ENCODE assay signal across 1 cellular context in the genomic region with DNA sequence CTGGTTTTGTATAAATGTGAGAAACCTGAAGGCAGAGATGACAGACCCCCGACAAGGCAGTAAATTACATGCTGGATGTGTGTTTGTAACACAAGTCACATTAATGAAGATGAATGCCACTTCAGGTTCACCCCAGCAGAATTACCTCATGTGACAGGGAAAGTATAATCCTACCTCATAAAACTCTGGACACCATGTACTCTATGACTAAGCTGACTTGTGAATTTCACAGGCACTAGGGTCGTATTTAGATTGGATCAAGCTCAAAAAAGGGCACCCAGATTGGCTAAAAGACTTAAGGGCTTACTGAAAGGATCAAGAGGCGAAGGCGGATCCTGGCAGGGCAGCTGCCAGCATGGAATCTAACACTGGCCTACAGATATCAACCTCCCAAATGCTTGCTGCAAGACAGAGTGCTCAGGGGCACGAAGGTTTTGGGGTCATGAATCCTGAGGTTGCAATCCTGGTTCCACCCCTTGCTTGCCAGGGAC.
TF ChIP-seq lines count a peak whose summit lies in the region.

No MANE protein-coding gene starts in this region.

TF ChIP-seq in HEK293T, 16 proteins besides CTCF, POLR2A, EP300 and RAD21:
- peak; percentile 76; the same call in 1 of the 2 replicates for TF ChIP-seq ARNT (IDR thresholded peaks at IDR 0.05)
- peak; percentile 99 for TF ChIP-seq CTBP1 (IDR thresholded peaks at IDR 0.05; ENCODE audit: borderline replicate concordance)
- no peak for TF ChIP-seq ZNF384 (IDR thresholded peaks at IDR 0.05)
- TF ChIP-seq NFRKB (IDR thresholded peaks at IDR 0.05): no peak
- peak; percentile 95 for TF ChIP-seq LEF1 (IDR thresholded peaks at IDR 0.05; ENCODE audit: borderline replicate concordance)
- TF ChIP-seq BHLHE40 (IDR thresholded peaks at IDR 0.05; ENCODE audit: borderline replicate concordance): peak; percentile 40; the same call in 1 of the 2 replicates
- TF ChIP-seq, protein P1, sequence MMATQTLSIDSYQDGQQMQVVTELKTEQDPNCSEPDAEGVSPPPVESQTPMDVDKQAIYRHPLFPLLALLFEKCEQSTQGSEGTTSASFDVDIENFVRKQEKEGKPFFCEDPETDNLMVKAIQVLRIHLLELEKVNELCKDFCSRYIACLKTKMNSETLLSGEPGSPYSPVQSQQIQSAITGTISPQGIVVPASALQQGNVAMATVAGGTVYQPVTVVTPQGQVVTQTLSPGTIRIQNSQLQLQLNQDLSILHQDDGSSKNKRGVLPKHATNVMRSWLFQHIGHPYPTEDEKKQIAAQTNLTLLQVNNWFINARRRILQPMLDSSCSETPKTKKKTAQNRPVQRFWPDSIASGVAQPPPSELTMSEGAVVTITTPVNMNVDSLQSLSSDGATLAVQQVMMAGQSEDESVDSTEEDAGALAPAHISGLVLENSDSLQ (IDR thresholded peaks at IDR 0.05): peak; percentile 98
- TF ChIP-seq TARDBP (IDR thresholded peaks at IDR 0.05): 0 out of 2 replicates have a peak, but pooled peaks have one; percentile 41
